In genomic region chr7:98469088-98469487, GRCh38 we compare ENCODE assay signal across 27 cellular contexts.
"Had no signal": no experiment of that assay in that cellular context is flagged by ENCODE, and none has a peak within 500 bp of the region (broad histone marks: within the 10 kb centered on the region; RNA-seq: fewer than 3 reads in every experiment).

No MANE protein-coding gene starts in this region.

- H3K27ac ChIP-seq: ascending aorta, breast epithelium, cardiac muscle cell, colonic mucosa, epithelial cell of prostate, esophagus squamous epithelium, gastroesophageal sphincter, heart right ventricle had no signal

- DNase-seq: activated CD4-positive, alpha-beta memory T cell treated with anti-CD3 and anti-CD28 coated beads for 36 hours; activated CD4-positive, alpha-beta T cell treated with anti-CD3 and anti-CD28 coated beads for 36 hours; activated CD4-positive, alpha-beta T cell treated with anti-CD3 and anti-CD28 coated beads, Interleukin-2, amount 10 ng/mL, durations not matched to agents 24 days and 14 days; activated CD4-positive, CD25-positive, alpha-beta regulatory T cell; activated CD4-positive, CD25-positive, alpha-beta regulatory T cell treated with anti-CD3 and anti-CD28 coated beads, Interleukin-2, amount 50 U/mL, for 72 hours; activated CD8-positive, alpha-beta memory T cell treated with anti-CD3 and anti-CD28 coated beads, Interleukin-2, amount 10 ng/mL, durations not matched to agents 7 days and 5 days; activated CD8-positive, alpha-beta memory T cell treated with anti-CD3 and anti-CD28 coated beads, Interleukin-2, amount 50 U/mL, for 4 hours; activated CD8-positive, alpha-beta T cell treated with anti-CD3 and anti-CD28 coated beads, Interleukin-2, amount 10 ng/mL, durations not matched to agents 7 days and 5 days; activated effector memory CD4-positive, alpha-beta T cell treated with anti-CD3 and anti-CD28 coated beads, Interleukin-2, amount 50 U/mL, for 16 hours; activated naive CD4-positive, alpha-beta T cell treated with anti-CD3 and anti-CD28 coated beads for 36 hours; activated naive CD8-positive, alpha-beta T cell treated with anti-CD3 and anti-CD28 coated beads, Interleukin-2, amount 10 ng/mL, durations not matched to agents 7 days and 5 days; activated T-cell treated with anti-CD3 and anti-CD28 coated beads, Interleukin-2, amount 50 U/mL, for 1 hour; activated T-cell treated with anti-CD3 and anti-CD28 coated beads, Interleukin-2, amount 50 U/mL, for 48 hours; central memory CD4-positive, alpha-beta T cell; cerebellar nuclear complex; colonic mucosa; effector CD8-positive, alpha-beta T cell; esophagus squamous epithelium; foreskin melanocyte; heart right ventricle; T-helper 2 cell had no signal

- H3K4me3 ChIP-seq: ascending aorta, breast epithelium, cardiac muscle cell, colonic mucosa, esophagus squamous epithelium, gastroesophageal sphincter, heart right ventricle had no signal

- H3K27me3 ChIP-seq: ascending aorta, colonic mucosa had no signal

- H3K9me3 ChIP-seq: ascending aorta, colonic mucosa had no signal

- H3K4me1 ChIP-seq: breast epithelium, colonic mucosa had no signal

- ATAC-seq: activated CD4-positive, alpha-beta T cell treated with anti-CD3 and anti-CD28 coated beads for 36 hours; activated CD8-positive, alpha-beta memory T cell treated with anti-CD3 and anti-CD28 coated beads, Interleukin-2, amount 10 ng/mL, durations not matched to agents 7 days and 5 days; activated CD8-positive, alpha-beta T cell treated with anti-CD3 and anti-CD28 coated beads, Interleukin-2, amount 10 ng/mL, durations not matched to agents 7 days and 5 days; activated naive CD4-positive, alpha-beta T cell treated with anti-CD3 and anti-CD28 coated beads, Interleukin-2, amount 50 U/mL, for 72 hours; gastroesophageal sphincter; heart right ventricle had no signal

- H3K36me3 ChIP-seq: ascending aorta, breast epithelium, cardiac muscle cell, colonic mucosa, esophagus squamous epithelium, gastroesophageal sphincter, heart right ventricle had no signal
